In the genomic region with DNA sequence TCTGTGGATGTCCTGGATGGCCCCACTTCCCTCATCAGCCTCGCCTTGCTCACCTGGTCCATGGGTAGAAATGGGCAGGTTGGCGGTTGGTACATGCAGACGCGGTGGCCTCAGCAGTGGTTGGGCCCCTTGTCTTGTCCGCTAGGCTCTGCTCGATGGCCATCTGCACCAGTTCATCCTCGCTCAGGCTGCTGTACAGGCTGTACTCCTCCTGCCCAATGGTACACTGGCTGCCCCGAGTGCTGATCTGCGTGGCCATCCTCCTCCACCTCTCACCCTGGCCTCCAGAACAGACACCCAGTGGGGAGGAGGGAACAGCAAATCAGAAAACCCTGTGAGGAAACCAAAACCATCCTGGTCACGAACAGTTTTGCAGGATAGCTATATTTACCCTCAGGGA, we compare ENCODE assay signal across 18 cellular contexts. TPM values are rescaled to one million over a fixed set of nuclear protein-coding genes. Genes with fewer than 3 reads are reported as not detected.
DNase-seq lines count a peak whose midpoint lies in the region; ATAC-seq lines count a peak whose summit lies in the region.
"Had no signal": no experiment of that assay in that cellular context is flagged by ENCODE, and none has a peak within 500 bp of the region (broad histone marks: within the 10 kb centered on the region; RNA-seq: fewer than 3 reads in every experiment).

No MANE protein-coding gene starts in this region.

- 0 out of 22 replicates have a peak, but pooled peaks cover 0 to 5% (median 0%) of the 10 kb centered on the region in 11 experiments for H4K20me1 ChIP-seq in BLaER1 treated with 17β-estradiol and CSF1 and Interleukin-3, amounts not matched to agents 10 nM and 100 nM

- H3K4me3 Mint-ChIP-seq in IgD-negative memory B cell, result no peak overlapping the region
- H3K4me3 Mint-ChIP-seq in activated naive CD8-positive, alpha-beta T cell treated with anti-CD3 and anti-CD28 coated beads, Interleukin-2, amount 50 U/mL, for 24 hours, result no peak overlapping the region
- H3K4me3 Mint-ChIP-seq: neural crest cell had no signal

- no peak overlapping the region for H3K4me3 ChIP-seq in BLaER1 treated with 17β-estradiol and CSF1 and Interleukin-3, amounts not matched to agents 10 nM and 100 nM
- H3K4me3 ChIP-seq in neuronal stem cell (ENCODE audit: low read length in 2 of 2), result peak overlapping the region in 1 of 2 donors; percentile 31
- H3K4me3 ChIP-seq: HAP-1 had no signal

- H3K18ac ChIP-seq in neuronal stem cell (ENCODE audit: low read length), result no peak overlapping the region

- peaks cover 1% of the 10 kb centered on the region for H3K27me3 Mint-ChIP-seq in IgD-negative memory B cell
- H3K27me3 Mint-ChIP-seq in activated naive CD8-positive, alpha-beta T cell treated with anti-CD3 and anti-CD28 coated beads, Interleukin-2, amount 50 U/mL, for 24 hours, result no peaks in the 10 kb centered on the region
- H3K27me3 Mint-ChIP-seq: brain had no signal

- no peak overlapping the region for H3K23ac ChIP-seq in neuronal stem cell (ENCODE audit: low read depth, low read length, poor library complexity)

- H2BK5ac ChIP-seq in neuronal stem cell (ENCODE audit: low read length), result no peak overlapping the region

- no peak overlapping the region for H2BK12ac ChIP-seq in neuronal stem cell (ENCODE audit: low read length)

- peaks cover 60 to 83% (median 80%) of the 10 kb centered on the region in 3 donors for H3K4me1 Mint-ChIP-seq in IgD-negative memory B cell
- peaks cover 88% of the 10 kb centered on the region for H3K4me1 Mint-ChIP-seq in activated naive CD8-positive, alpha-beta T cell treated with anti-CD3 and anti-CD28 coated beads, Interleukin-2, amount 50 U/mL, for 24 hours

- ATAC-seq in activated naive CD8-positive, alpha-beta T cell treated with anti-CD3 and anti-CD28 coated beads, Interleukin-2, amount 50 U/mL, for 24 hours, result no peak

- peaks cover 1% of the 10 kb centered on the region for H3K36me3 Mint-ChIP-seq in IgD-negative memory B cell
- H3K36me3 Mint-ChIP-seq in activated naive CD8-positive, alpha-beta T cell treated with anti-CD3 and anti-CD28 coated beads, Interleukin-2, amount 50 U/mL, for 24 hours (ENCODE audit: low read depth), result no peaks in the 10 kb centered on the region
- H3K36me3 Mint-ChIP-seq: brain had no signal

- H3K14ac ChIP-seq in neuronal stem cell (ENCODE audit: low read length), result no peak overlapping the region

- no peak overlapping the region for H2AK5ac ChIP-seq in neuronal stem cell (ENCODE audit: low read depth, low read length)

- no peak overlapping the region for H4K91ac ChIP-seq in neuronal stem cell (ENCODE audit: low read depth, low read length, poor library complexity)

- H4K8ac ChIP-seq in neuronal stem cell (ENCODE audit: low read depth, low read length), result no peak overlapping the region

- H3K9me3 Mint-ChIP-seq in IgD-negative memory B cell, result peaks cover 0 to 2% (median 0%) of the 10 kb centered on the region in 3 donors
- no peaks in the 10 kb centered on the region for H3K9me3 Mint-ChIP-seq in activated naive CD8-positive, alpha-beta T cell treated with anti-CD3 and anti-CD28 coated beads, Interleukin-2, amount 50 U/mL, for 24 hours

- peak overlapping the region in 2 of 3 donors; percentile 33 to 99 for H3K27ac Mint-ChIP-seq in IgD-negative memory B cell
- peak overlapping the region; percentile 91 for H3K27ac Mint-ChIP-seq in activated naive CD8-positive, alpha-beta T cell treated with anti-CD3 and anti-CD28 coated beads, Interleukin-2, amount 50 U/mL, for 24 hours

- peak overlapping the region in 1 of 11 experiments; percentile 76; a peak in 1 of 22 replicates for H3K9ac ChIP-seq in BLaER1 treated with 17β-estradiol and CSF1 and Interleukin-3, amounts not matched to agents 10 nM and 100 nM
- peak overlapping the region; percentile 38 for H3K9ac ChIP-seq in neuronal stem cell (ENCODE audit: low read depth, low read length, poor library complexity)

- no peaks in the 10 kb centered on the region for H3K36me3 ChIP-seq in BLaER1 treated with 17β-estradiol and CSF1 and Interleukin-3, amounts not matched to agents 10 nM and 100 nM
- H3K36me3 ChIP-seq in neuronal stem cell (replicated peaks in 1 of 2; ENCODE audit: control insufficient read depth in 2 of 2, insufficient read depth in 2 of 2, low read length in 2 of 2), result no peaks in the 10 kb centered on the region
- H3K36me3 ChIP-seq: HAP-1 had no signal

- H3K4me1 ChIP-seq in BLaER1 treated with 17β-estradiol and CSF1 and Interleukin-3, amounts not matched to agents 10 nM and 100 nM, result peaks cover 82 to 100% (median 89%) of the 10 kb centered on the region in 10 experiments
- peaks cover 6% of the 10 kb centered on the region in 2 donors for H3K4me1 ChIP-seq in neuronal stem cell (ENCODE audit: control insufficient read depth in 2 of 2, insufficient read depth in 1 of 2, low read depth in 1 of 2, low read length in 2 of 2)
- H3K4me1 ChIP-seq: HAP-1 had no signal

- H2BK120ac ChIP-seq in neuronal stem cell (ENCODE audit: low read depth, low read length), result no peak overlapping the region

- peak overlapping the region in 9 of 11 experiments; percentile 76 to 92 (median 86); a peak in 15 of 22 replicates for H3K27ac ChIP-seq in BLaER1 treated with 17β-estradiol and CSF1 and Interleukin-3, amounts not matched to agents 10 nM and 100 nM
- no peak overlapping the region for H3K27ac ChIP-seq in neuronal stem cell (replicated peaks; ENCODE audit: low read length)

- no peaks in the 10 kb centered on the region for H3K79me1 ChIP-seq in neuronal stem cell (ENCODE audit: low read depth, low read length)

- no peaks in the 10 kb centered on the region for H3K27me3 ChIP-seq in BLaER1 treated with 17β-estradiol and CSF1 and Interleukin-3, amounts not matched to agents 10 nM and 100 nM
- peaks cover 0 to 16% (median 0%) of the 10 kb centered on the region in 3 experiments for H3K27me3 ChIP-seq in neuronal stem cell (ENCODE audit: control insufficient read depth in 3 of 3, insufficient read depth in 3 of 3, low read depth in 1 of 3, low read length in 3 of 3)

- no CpG with 5 or more reads among the region's 10 CpGs for WGBS in neuronal stem cell (ENCODE audit: extremely low coverage in 2 of 2, insufficient read length in 2 of 2, insufficient replicate concordance in 1 of 2), 2 donors

- no peak for DNase-seq in activated naive CD8-positive, alpha-beta T cell treated with anti-CD3 and anti-CD28 coated beads, Interleukin-2, amount 50 U/mL, for 24 hours
- DNase-seq in neuronal stem cell (ENCODE audit: low spot score) (no peak), middle frontal gyrus (ENCODE audit: extremely low spot score, low spot score) (no peak), HUDEP-2 (lab: John Stamatoyannopoulos, UW; ENCODE audit: unreplicated experiment in 76 of 76) (no peak), DMS 273 treated with DMSO at 0.1 percent for 48 hours (lab: John Stamatoyannopoulos, UW) (no peak), NCI-H82 (lab: John Stamatoyannopoulos, UW) (no peak)
- DNase-seq: activated naive CD4-positive, alpha-beta T cell; AML-193; mammary epithelial cell; NCI-H1436; NCI-H446 treated with DMSO at 0.1 percent for 48 hours; retina; trophoblast cell had no signal

- no peak overlapping the region for H3K4ac ChIP-seq in neuronal stem cell (ENCODE audit: low read length)

- no peak overlapping the region for H2AFZ ChIP-seq in neuronal stem cell (ENCODE audit: low read length)

- H3K9me3 ChIP-seq in BLaER1 treated with 17β-estradiol and CSF1 and Interleukin-3, amounts not matched to agents 10 nM and 100 nM (replicated peaks in 1 of 11), result 0 out of 22 replicates have a peak, but pooled peaks cover 0 to 9% (median 0%) of the 10 kb centered on the region in 11 experiments
- no peaks in the 10 kb centered on the region for H3K9me3 ChIP-seq in neuronal stem cell (replicated peaks in 1 of 2; ENCODE audit: control insufficient read depth in 2 of 2, insufficient read depth in 1 of 2, low read depth in 1 of 2, low read length in 2 of 2)
- H3K9me3 ChIP-seq: HAP-1 had no signal

- H3K4me2 ChIP-seq in BLaER1 treated with 17β-estradiol and CSF1 and Interleukin-3, amounts not matched to agents 10 nM and 100 nM, result peak overlapping the region in 9 of 11 experiments; percentile 76 to 98 (median 89); a peak in 18 of 22 replicates
- no peak overlapping the region for H3K4me2 ChIP-seq in neuronal stem cell (ENCODE audit: insufficient read depth, low read length, poor library complexity, severe bottlenecking)

- no peak overlapping the region for H2BK15ac ChIP-seq in neuronal stem cell (ENCODE audit: low read length)

RNA-seq across cellular contexts. Expression of a gene that starts 12.1 kb away (rescaled TPM):
- 3.8 TPM for polyA plus RNA-seq in IgD-negative memory B cell
- 0.43 TPM for polyA plus RNA-seq in neuronal stem cell (2013, experiment 1 of 2)
- 0.50 TPM for polyA plus RNA-seq in neuronal stem cell (2013, experiment 2 of 2)

RNA-seq across cellular contexts. Expression of a gene that starts 32.8 kb away (rescaled TPM):
- not detected for polyA plus RNA-seq in IgD-negative memory B cell
- not detected for polyA plus RNA-seq in neuronal stem cell (2013, experiment 1 of 2)
- polyA plus RNA-seq in neuronal stem cell (2013, experiment 2 of 2), result not detected
- polyA plus RNA-seq: mammary epithelial cell had no signal

RNA-seq across cellular contexts. Expression of a gene that starts 37.1 kb away (rescaled TPM):
- not detected for polyA plus RNA-seq in IgD-negative memory B cell
- 2.3 TPM for polyA plus RNA-seq in neuronal stem cell (2013, experiment 1 of 2)
- polyA plus RNA-seq in neuronal stem cell (2013, experiment 2 of 2), result 2.4 TPM
